In genomic region chr2:52192656-52193055, GRCh38 we compare ENCODE assay signal across 22 cellular contexts.
"Had no signal": no experiment of that assay in that cellular context is flagged by ENCODE, and none has a peak within 500 bp of the region (broad histone marks: within the 10 kb centered on the region; RNA-seq: fewer than 3 reads in every experiment).

No MANE protein-coding gene starts in this region.

- H3K27ac ChIP-seq: coronary artery, ovary, psoas muscle, sigmoid colon, stomach, thyroid gland had no signal

- H3K4me1 ChIP-seq: psoas muscle, sigmoid colon, stomach, thyroid gland had no signal

- DNase-seq: dermis blood vessel endothelial cell; effector memory CD4-positive, alpha-beta T cell; kidney; mammary epithelial cell; mucosa of descending colon; naive B cell; occipital lobe; ovary; posterior cingulate gyrus; psoas muscle; right cardiac atrium; sigmoid colon; stimulated activated CD4-positive, alpha-beta T cell treated with anti-CD3 and anti-CD28 coated beads, Interleukin-2, amount 100 ng/mL, for 24 hours; stimulated activated CD4-positive, alpha-beta T cell treated with anti-CD3 and anti-CD28 coated beads, Interleukin-4, amount 100 ng/mL, for 24 hours; stimulated activated naive CD4-positive, alpha-beta T cell treated with Interleukin-2 at 50 U/mL for 16 hours; stomach; thyroid gland; trophoblast cell had no signal

- H3K4me1 Mint-ChIP-seq: naive B cell; nephron; stimulated activated effector memory CD8-positive, alpha-beta T cell treated with anti-CD3 and anti-CD28 coated beads, Interleukin-12 subunit alpha, Interleukin-12 subunit beta, amount 100 ng/mL, for 72 hours had no signal

- H3K9me3 ChIP-seq: mucosa of descending colon, ovary, psoas muscle, sigmoid colon, thyroid gland had no signal

- H3K9me3 Mint-ChIP-seq: naive B cell, nephron had no signal

- H3K27me3 ChIP-seq: ovary, sigmoid colon, stomach, thyroid gland had no signal

- H3K36me3 Mint-ChIP-seq: naive B cell; stimulated activated effector memory CD8-positive, alpha-beta T cell treated with anti-CD3 and anti-CD28 coated beads, Interleukin-12 subunit alpha, Interleukin-12 subunit beta, amount 100 ng/mL, for 72 hours had no signal

- H3K27ac Mint-ChIP-seq: naive B cell; nephron; stimulated activated effector memory CD8-positive, alpha-beta T cell treated with anti-CD3 and anti-CD28 coated beads, Interleukin-12 subunit alpha, Interleukin-12 subunit beta, amount 100 ng/mL, for 72 hours had no signal

- ATAC-seq: left lobe of liver; mucosa of descending colon; psoas muscle; right cardiac atrium; stimulated activated effector memory CD8-positive, alpha-beta T cell treated with anti-CD3 and anti-CD28 coated beads, Interleukin-12 subunit alpha, Interleukin-12 subunit beta, amount 100 ng/mL, for 72 hours had no signal

- H3K36me3 ChIP-seq: ovary, sigmoid colon, stomach, thyroid gland had no signal

- H3K4me3 Mint-ChIP-seq: naive B cell; nephron; stimulated activated effector memory CD8-positive, alpha-beta T cell treated with anti-CD3 and anti-CD28 coated beads, Interleukin-12 subunit alpha, Interleukin-12 subunit beta, amount 100 ng/mL, for 72 hours had no signal

- H3K27me3 Mint-ChIP-seq: naive B cell had no signal

- H3K4me3 ChIP-seq: coronary artery, mucosa of descending colon, ovary, psoas muscle, sigmoid colon, stomach, thyroid gland had no signal
